10 cellular contexts compared by ENCODE assay signal in genomic region chr22:24400726-24401596, GRCh38. TPM values are rescaled to one million over a fixed set of nuclear protein-coding genes. Genes with fewer than 3 reads are reported as not detected.
DNase-seq lines count a peak whose midpoint lies in the region; ATAC-seq, FAIRE-seq and TF ChIP-seq lines count a peak whose summit lies in the region.
"Had no signal": no experiment of that assay in that cellular context is flagged by ENCODE, and none has a peak within 500 bp of the region (broad histone marks: within the 10 kb centered on the region; RNA-seq: fewer than 3 reads in every experiment).

No MANE protein-coding gene starts in this region.

- no peaks in the 10 kb centered on the region for H3K9me3 ChIP-seq in naive thymus-derived CD4-positive, alpha-beta T cell (ENCODE audit: control insufficient read depth in 2 of 3, low read length in 3 of 3)

- H3K36me3 Mint-ChIP-seq in naive thymus-derived CD4-positive, alpha-beta T cell, result peaks cover 0 to 39% (median 15%) of the 10 kb centered on the region in 5 donors

- H3K4me1 ChIP-seq in naive thymus-derived CD4-positive, alpha-beta T cell (ENCODE audit: control insufficient read depth in 2 of 2, insufficient read depth in 2 of 2, low read length in 2 of 2), result peaks cover 0 to under 1% of the 10 kb centered on the region in 2 donors

- H3K27ac Mint-ChIP-seq in naive thymus-derived CD4-positive, alpha-beta T cell, result peak overlapping the region in 2 of 9 donors; percentile 15 to 62

- DNase-seq in GM06990 (ENCODE audit: extremely low read depth, insufficient read length) (no peak), bronchial epithelial cell (ENCODE audit: low read depth) (peak; percentile 23), cerebellar nuclear complex (lab: John Stamatoyannopoulos, UW) (no peak)
- no peak for DNase-seq in naive thymus-derived CD4-positive, alpha-beta T cell
- DNase-seq: stimulated activated CD4-positive, alpha-beta T cell treated with anti-CD3 and anti-CD28 coated beads, Interleukin-12 subunit alpha, Interleukin-12 subunit beta, amount 100 ng/mL, for 4 hours had no signal

- no peak overlapping the region for H3K27ac ChIP-seq in naive thymus-derived CD4-positive, alpha-beta T cell (ENCODE audit: low read depth, low read length)

- intact Hi-C loops in naive thymus-derived CD4-positive, alpha-beta T cell (cut with micrococcal nuclease), result no loop called here

- H3K4me3 ChIP-seq in GM06990 (replicated peaks; ENCODE audit: low read depth, low read length) (peak overlapping the region; percentile 57), bronchial epithelial cell (ENCODE audit: low read depth, low read length) (no peak overlapping the region)
- H3K4me3 ChIP-seq in naive thymus-derived CD4-positive, alpha-beta T cell (ENCODE audit: low read length), result no peak overlapping the region

- no peak for FAIRE-seq in bronchial epithelial cell (lab: Jason Lieb, UNC)

- H3K27me3 ChIP-seq in GM06990 (replicated peaks; ENCODE audit: control insufficient read depth, insufficient read depth, low read length), result no peaks in the 10 kb centered on the region
- no peaks in the 10 kb centered on the region for H3K27me3 ChIP-seq in bronchial epithelial cell (ENCODE audit: control insufficient read depth, insufficient read depth, low read length)
- H3K27me3 ChIP-seq in naive thymus-derived CD4-positive, alpha-beta T cell (ENCODE audit: control insufficient read depth in 2 of 2, insufficient read depth in 2 of 2, low read length in 2 of 2), result no peaks in the 10 kb centered on the region

- POLR2A ChIA-PET in naive thymus-derived CD4-positive, alpha-beta T cell (lab: Charles Lee), result interaction anchor here (0.5 kb wide), 1 partner anchor 140 kb away, joined by 3 read pairs; no protein-coding TSS in a partner anchor

- peaks cover 3% of the 10 kb centered on the region for H3K36me3 ChIP-seq in GM06990 (ENCODE audit: control insufficient read depth, insufficient read depth, low read length)
- H3K36me3 ChIP-seq in bronchial epithelial cell (ENCODE audit: control insufficient read depth, insufficient read depth, low read length), result peaks cover 15% of the 10 kb centered on the region
- H3K36me3 ChIP-seq in naive thymus-derived CD4-positive, alpha-beta T cell (ENCODE audit: control insufficient read depth in 2 of 3, insufficient read depth in 3 of 3, low read length in 3 of 3), result peaks cover 0 to 26% (median 0%) of the 10 kb centered on the region in 3 experiments

- peaks cover 8 to 55% (median 28%) of the 10 kb centered on the region in 7 donors for H3K4me1 Mint-ChIP-seq in naive thymus-derived CD4-positive, alpha-beta T cell

- CTCF ChIA-PET in naive thymus-derived CD4-positive, alpha-beta T cell (lab: Charles Lee), result no interaction called here

- no peak for TF ChIP-seq CTCF in GM06990 (IDR thresholded peaks at IDR 0.05; ENCODE audit: insufficient read depth, low read length, poor library complexity, severe bottlenecking)
- TF ChIP-seq CTCF in bronchial epithelial cell (IDR thresholded peaks at IDR 0.05; ENCODE audit: insufficient read depth, low read length, severe bottlenecking), result no peak

- no peaks in the 10 kb centered on the region for H3K9me3 Mint-ChIP-seq in naive thymus-derived CD4-positive, alpha-beta T cell

- no peaks in the 10 kb centered on the region for H3K27me3 Mint-ChIP-seq in naive thymus-derived CD4-positive, alpha-beta T cell

- peak overlapping the region in 2 of 10 donors; percentile 9 to 49 for H3K4me3 Mint-ChIP-seq in naive thymus-derived CD4-positive, alpha-beta T cell

- ATAC-seq in HG02798 (IDR thresholded peaks at IDR 0.05; ENCODE audit: poor library complexity, unreplicated experiment) (peak; percentile 40), GM19351 (IDR thresholded peaks at IDR 0.05; ENCODE audit: unreplicated experiment) (no peak), HG03039 (IDR thresholded peaks at IDR 0.05; ENCODE audit: unreplicated experiment) (no peak), HG03565 (IDR thresholded peaks at IDR 0.05; ENCODE audit: unreplicated experiment) (no peak)
- peak; percentile 67 for ATAC-seq in naive thymus-derived CD4-positive, alpha-beta T cell
- ATAC-seq: Panc1 had no signal

RNA-seq across cellular contexts. Expression of gene ADORA2A, which starts 26.4 kb away (rescaled TPM):
- total RNA-seq in bronchial epithelial cell, result under 0.01 and 0.77 TPM in 2 replicates
- total RNA-seq in naive thymus-derived CD4-positive, alpha-beta T cell, result 10 to 100 TPM; 22.5 to 43.7 (median 33.4) TPM
- 100 to 1,000 TPM in 1 of 2 donors, 10 to 100 TPM in 1; 79.5 to 127 TPM for polyA plus RNA-seq in naive thymus-derived CD4-positive, alpha-beta T cell

Comparison
In these comparisons a context has a peak if more than half of its experiments do, and no peak if none do; other contexts are left out.
1. ATAC-seq: peak in HG02798 (single experiment) and naive thymus-derived CD4-positive, alpha-beta T cell (single experiment); none in GM19351 (single experiment), HG03039 (single experiment) and HG03565 (single experiment).
2. RNA of gene ADORA2A, which starts 26.4 kb away (total RNA-seq): 22.5 to 43.7 TPM in naive thymus-derived CD4-positive, alpha-beta T cell; under 0.01 to 0.77 TPM in bronchial epithelial cell; every median in the first group is over 10 times any median in the second.